ENCODE assay signal across 12 cellular contexts in genomic region chr10:80486151-80486692, GRCh38. TPM values are rescaled to one million over a fixed set of nuclear protein-coding genes. Genes with fewer than 3 reads are reported as not detected.
DNase-seq lines count a peak whose midpoint lies in the region; ATAC-seq, FAIRE-seq and TF ChIP-seq lines count a peak whose summit lies in the region.
"Had no signal": no experiment of that assay in that cellular context is flagged by ENCODE, and none has a peak within 500 bp of the region (broad histone marks: within the 10 kb centered on the region; RNA-seq: fewer than 3 reads in every experiment).

No MANE protein-coding gene starts in this region.

- peaks cover 21 to 42% of the 10 kb centered on the region in 2 experiments for H3K36me3 ChIP-seq in keratinocyte (ENCODE audit: control insufficient read depth in 2 of 2, extremely low read depth in 1 of 2, insufficient read depth in 2 of 2, low read length in 2 of 2)

- no peaks in the 10 kb centered on the region for H3K9me3 Mint-ChIP-seq in activated T-cell treated with anti-CD3 and anti-CD28 coated beads, Interleukin-2, amount 50 U/mL, for 4 hours

- H3K4me3 ChIP-seq in keratinocyte (ENCODE audit: control insufficient read depth in 2 of 3, extremely low read depth in 1 of 3, insufficient read depth in 2 of 3, low read depth in 1 of 3, low read length in 3 of 3): no peak overlapping the region

- dilution Hi-C loops in keratinocyte (cut with MboI; ENCODE audit: extremely low pct_ligation_motif_present, low sequenced_read_pairs): no loop called here

- TF ChIP-seq CTCF in keratinocyte (optimal IDR thresholded peaks at IDR 0.05 in 1 of 3, IDR thresholded peaks at IDR 0.05 in 1 of 3, conservative IDR thresholded peaks at IDR 0.05 in 1 of 3; ENCODE audit: extremely low read depth in 1 of 3, insufficient read depth in 2 of 3, low read length in 3 of 3): no peak

- H3K79me2 ChIP-seq in keratinocyte (ENCODE audit: control insufficient read depth, insufficient read depth, low read length): peaks cover 99% of the 10 kb centered on the region

- H3K4me1 Mint-ChIP-seq in activated T-cell treated with anti-CD3 and anti-CD28 coated beads, Interleukin-2, amount 50 U/mL, for 4 hours (ENCODE audit: low read depth): peaks cover 97% of the 10 kb centered on the region

- peak; percentile 48 to 56 for ATAC-seq in activated T-cell treated with anti-CD3 and anti-CD28 coated beads, Interleukin-2, amount 50 U/mL, for 4 hours
- peak; percentile 19 for ATAC-seq in stimulated activated naive CD8-positive, alpha-beta T cell treated with anti-CD3 and anti-CD28 coated beads, Interleukin-15, Interleukin-2, amounts not matched to agents 100 U/mL and 50 U/mL, for 24 hours
- ATAC-seq in HG02870 (IDR thresholded peaks at IDR 0.05; ENCODE audit: unreplicated experiment): no peak
- no peak for ATAC-seq in GM18858 (IDR thresholded peaks at IDR 0.05; ENCODE audit: unreplicated experiment)

- H2AFZ ChIP-seq in keratinocyte (ENCODE audit: control insufficient read depth, low read length): no peak overlapping the region

- peak overlapping the region; percentile 38 for H3K27ac ChIP-seq in keratinocyte (ENCODE audit: control insufficient read depth, insufficient read depth, low read length)
- H3K27ac ChIP-seq: KMS-11 had no signal

- H3K4me3 Mint-ChIP-seq in activated T-cell treated with anti-CD3 and anti-CD28 coated beads, Interleukin-2, amount 50 U/mL, for 4 hours: peak overlapping the region; percentile 61

- no peaks in the 10 kb centered on the region for H3K27me3 Mint-ChIP-seq in activated T-cell treated with anti-CD3 and anti-CD28 coated beads, Interleukin-2, amount 50 U/mL, for 4 hours (ENCODE audit: low read depth)

- peak overlapping the region; percentile 16 for H3K4me2 ChIP-seq in keratinocyte (ENCODE audit: control insufficient read depth, extremely low read depth, insufficient read depth, low read depth, low read length)
- H3K4me2 ChIP-seq: KMS-11 had no signal

- peaks cover 23% of the 10 kb centered on the region for H4K20me1 ChIP-seq in keratinocyte (ENCODE audit: control insufficient read depth, extremely low read depth, insufficient read depth, low read length)

- H3K9me1 ChIP-seq in keratinocyte (ENCODE audit: control insufficient read depth, extremely low read depth, insufficient read depth, low read length): peaks cover 14% of the 10 kb centered on the region

- no peaks in the 10 kb centered on the region for H3K9me3 ChIP-seq in keratinocyte (ENCODE audit: control insufficient read depth, low read depth, low read length)

- peaks cover 56% of the 10 kb centered on the region for H3K4me1 ChIP-seq in keratinocyte (ENCODE audit: control insufficient read depth, extremely low read depth, insufficient read depth, low read length)

- no peak overlapping the region for H3K9ac ChIP-seq in keratinocyte (ENCODE audit: control insufficient read depth, extremely low read depth, insufficient read depth, low read length)
- H3K9ac ChIP-seq: KMS-11 had no signal

- H3K36me3 Mint-ChIP-seq in activated T-cell treated with anti-CD3 and anti-CD28 coated beads, Interleukin-2, amount 50 U/mL, for 4 hours (ENCODE audit: insufficient read depth): peaks cover 19% of the 10 kb centered on the region

- DNase-seq in activated CD4-positive, alpha-beta T cell treated with anti-CD3 and anti-CD28 coated beads for 48 hours: peak; percentile 55
- no peak for DNase-seq in activated CD4-positive, alpha-beta T cell treated with anti-CD3 and anti-CD28 coated beads, Interleukin-2, amount 50 U/mL, for 4 hours
- DNase-seq in activated T-cell treated with anti-CD3 and anti-CD28 coated beads, Interleukin-2, amount 50 U/mL, for 4 hours: no peak
- DNase-seq in keratinocyte (ENCODE audit: low read depth, low spot score): no peak
- peak; percentile 59 for DNase-seq in stimulated activated naive CD8-positive, alpha-beta T cell treated with anti-CD3 and anti-CD28 coated beads, Interleukin-15, Interleukin-2, amounts not matched to agents 100 U/mL and 50 U/mL, for 24 hours
- no peak for DNase-seq in NCI-H1694 (lab: John Stamatoyannopoulos, UW)
- DNase-seq: SHP77 had no signal

- H3K27me3 ChIP-seq in keratinocyte (ENCODE audit: control insufficient read depth, extremely low read depth, insufficient read depth, low read length): no peaks in the 10 kb centered on the region

- FAIRE-seq in keratinocyte (lab: Jason Lieb, UNC): no peak
- FAIRE-seq: GM12891 had no signal

RNA-seq across cellular contexts. Expression of gene TSPAN14, which starts 32.1 kb away (rescaled TPM):
- 10 to 100 TPM; 31.8 to 36.2 (median 35.0) TPM for total RNA-seq in activated T-cell treated with anti-CD3 and anti-CD28 coated beads, Interleukin-2, amount 50 U/mL, for 4 hours
- 71.1 to 191 TPM (median 87.0 TPM) in 3 replicates for polyA plus RNA-seq in keratinocyte
- polyA plus RNA-seq in keratinocyte (2011; ENCODE audit: low read depth): 24.8 TPM
- polyA plus RNA-seq in keratinocyte (2011; cell fraction: cytosol; rRNA removed): 64.9 and 73.6 TPM in 2 replicates
- polyA plus RNA-seq in keratinocyte (2011; cell fraction: nucleus; rRNA removed): 286 and 296 TPM in 2 replicates
- polyA plus RNA-seq in keratinocyte (2012; ENCODE audit: low replicate concordance): 89.0 and 143 TPM in 2 replicates
- polyA minus RNA-seq in keratinocyte: 94.5 to 356 TPM (median 124 TPM) in 3 replicates
- polyA minus RNA-seq in keratinocyte (2011; cell fraction: cytosol; rRNA and poly(A)+ RNA removed): 73.1 TPM
- 118 and 190 TPM in 2 replicates for polyA minus RNA-seq in keratinocyte (2011; cell fraction: nucleus; rRNA and poly(A)+ RNA removed)

RNA-seq across cellular contexts. Expression of gene SH2D4B, which starts 51.5 kb away (rescaled TPM):
- under 1 TPM; 0.13 to 0.22 (median 0.20) TPM for total RNA-seq in activated T-cell treated with anti-CD3 and anti-CD28 coated beads, Interleukin-2, amount 50 U/mL, for 4 hours
- 0.03 to 0.42 TPM (median 0.22 TPM) in 3 replicates for polyA plus RNA-seq in keratinocyte
- 0.16 TPM for polyA plus RNA-seq in keratinocyte (2011; ENCODE audit: low read depth)
- 0.09 and 0.24 TPM in 2 replicates for polyA plus RNA-seq in keratinocyte (2011; cell fraction: cytosol; rRNA removed)
- polyA plus RNA-seq in keratinocyte (2011; cell fraction: nucleus; rRNA removed): 0.23 and 0.28 TPM in 2 replicates
- polyA plus RNA-seq in keratinocyte (2012; ENCODE audit: low replicate concordance): 0.06 and 0.39 TPM in 2 replicates
- 0.13 to 0.16 TPM in 2 of 3 replicates, not detected in the other for polyA minus RNA-seq in keratinocyte
- polyA minus RNA-seq in keratinocyte (2011; cell fraction: cytosol; rRNA and poly(A)+ RNA removed): not detected
- 0.32 and 0.70 TPM in 2 replicates for polyA minus RNA-seq in keratinocyte (2011; cell fraction: nucleus; rRNA and poly(A)+ RNA removed)
- total RNA-seq: fibroblast of villous mesenchyme had no signal

Comparison
In these comparisons a context has a peak if more than half of its experiments do, and no peak if none do; other contexts are left out.
1. DNase-seq: peak in activated CD4-positive, alpha-beta T cell treated with anti-CD3 and anti-CD28 coated beads for 48 hours (single experiment) and stimulated activated naive CD8-positive, alpha-beta T cell treated with anti-CD3 and anti-CD28 coated beads, Interleukin-15, Interleukin-2, amounts not matched to agents 100 U/mL and 50 U/mL, for 24 hours (single experiment); none in activated CD4-positive, alpha-beta T cell treated with anti-CD3 and anti-CD28 coated beads, Interleukin-2, amount 50 U/mL, for 4 hours (0 of 2), activated T-cell treated with anti-CD3 and anti-CD28 coated beads, Interleukin-2, amount 50 U/mL, for 4 hours (single experiment), keratinocyte (single experiment) and NCI-H1694 (single experiment).
2. ATAC-seq: peak in activated T-cell treated with anti-CD3 and anti-CD28 coated beads, Interleukin-2, amount 50 U/mL, for 4 hours (2 of 2) and stimulated activated naive CD8-positive, alpha-beta T cell treated with anti-CD3 and anti-CD28 coated beads, Interleukin-15, Interleukin-2, amounts not matched to agents 100 U/mL and 50 U/mL, for 24 hours (single experiment); none in HG02870 (single experiment) and GM18858 (single experiment).